Comparison of ENCODE assay signal across 1 cellular context in genomic region chr5:181114284-181114843, GRCh38.
TF ChIP-seq lines count a peak whose summit lies in the region.

No MANE protein-coding gene starts in this region.

TF ChIP-seq in IMR-90, 13 proteins besides CTCF, POLR2A, EP300 and RAD21:
- no peak for TF ChIP-seq RCOR1 (IDR thresholded peaks at IDR 0.05; ENCODE audit: insufficient replicate concordance, low read length)
- no peak for TF ChIP-seq MAFK (IDR thresholded peaks at IDR 0.05; ENCODE audit: low read depth, low read length)
- no peak for TF ChIP-seq CEBPB (IDR thresholded peaks at IDR 0.05; ENCODE audit: low read depth, low read length)
- no peak for TF ChIP-seq RFX5 (IDR thresholded peaks at IDR 0.05; ENCODE audit: low read depth, low read length)
- no peak for TF ChIP-seq USF2 (IDR thresholded peaks at IDR 0.05; ENCODE audit: low read depth, low read length)
- no peak for TF ChIP-seq MAZ (IDR thresholded peaks at IDR 0.05; ENCODE audit: borderline replicate concordance, low read depth, low read length)
- no peak for TF ChIP-seq SMC3 (IDR thresholded peaks at IDR 0.05; ENCODE audit: low read depth, low read length)
- no peak for TF ChIP-seq FOS (IDR thresholded peaks at IDR 0.05; ENCODE audit: low read depth, low read length)
- TF ChIP-seq MXI1 (IDR thresholded peaks at IDR 0.05; ENCODE audit: borderline replicate concordance, low read depth, low read length): no peak
- TF ChIP-seq NFE2L2 (IDR thresholded peaks at IDR 0.05; ENCODE audit: low read depth, low read length): no peak
- no peak for TF ChIP-seq CHD1 (IDR thresholded peaks at IDR 0.05; ENCODE audit: low read depth, low read length)
- TF ChIP-seq BHLHE40 (IDR thresholded peaks at IDR 0.05; ENCODE audit: low read depth, low read length): no peak
- TF ChIP-seq, protein P1, sequence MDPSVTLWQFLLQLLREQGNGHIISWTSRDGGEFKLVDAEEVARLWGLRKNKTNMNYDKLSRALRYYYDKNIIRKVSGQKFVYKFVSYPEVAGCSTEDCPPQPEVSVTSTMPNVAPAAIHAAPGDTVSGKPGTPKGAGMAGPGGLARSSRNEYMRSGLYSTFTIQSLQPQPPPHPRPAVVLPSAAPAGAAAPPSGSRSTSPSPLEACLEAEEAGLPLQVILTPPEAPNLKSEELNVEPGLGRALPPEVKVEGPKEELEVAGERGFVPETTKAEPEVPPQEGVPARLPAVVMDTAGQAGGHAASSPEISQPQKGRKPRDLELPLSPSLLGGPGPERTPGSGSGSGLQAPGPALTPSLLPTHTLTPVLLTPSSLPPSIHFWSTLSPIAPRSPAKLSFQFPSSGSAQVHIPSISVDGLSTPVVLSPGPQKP (IDR thresholded peaks at IDR 0.05; ENCODE audit: borderline replicate concordance, low read depth, low read length): no peak
TF ChIP-seq in IMR-90: peak in this region for 0.
